In genomic region chr18:49560277-49561126, GRCh38 we compare ENCODE assay signal across 9 cellular contexts. TPM values are rescaled to one million over a fixed set of nuclear protein-coding genes. Genes with fewer than 3 reads are reported as not detected.
DNase-seq lines count a peak whose midpoint lies in the region; ATAC-seq, FAIRE-seq and TF ChIP-seq lines count a peak whose summit lies in the region.
"Had no signal": no experiment of that assay in that cellular context is flagged by ENCODE, and none has a peak within 500 bp of the region (broad histone marks: within the 10 kb centered on the region; RNA-seq: fewer than 3 reads in every experiment).

No MANE protein-coding gene starts in this region.

- no peak for TF ChIP-seq CTCF in fibroblast of pulmonary artery (IDR thresholded peaks at IDR 0.05; ENCODE audit: low read length, missing control alignments)

- H3K4me3 Mint-ChIP-seq in T-helper 2 cell treated with Interferon-gamma antibody and Interleukin-4, amounts not matched to agents 5 μg/mL and 100 μg/mL, for 36 hours = peak overlapping the region; percentile 75

- H3K4me3 ChIP-seq in SJCRH30 = peak overlapping the region; percentile 58
- peak overlapping the region; percentile 86 for H3K4me3 ChIP-seq in fibroblast of pulmonary artery (replicated peaks; ENCODE audit: low read depth, low read length)
- H3K4me3 ChIP-seq in trophoblast cell (ENCODE audit: low read depth, low read length) = no peak overlapping the region

- H3K9me3 ChIP-seq in SJCRH30 (replicated peaks) = no peaks in the 10 kb centered on the region
- H3K9me3 ChIP-seq in trophoblast cell (ENCODE audit: insufficient read depth, low read depth, low read length) = no peaks in the 10 kb centered on the region

- H3K18ac ChIP-seq in trophoblast cell (ENCODE audit: low read length) = no peak overlapping the region

- H3K4me1 ChIP-seq in SJCRH30 (peaks cover 7% of the 10 kb centered on the region; the same call in 1 of the 2 replicates), trophoblast cell (ENCODE audit: control insufficient read depth in 1 of 2, insufficient read depth in 2 of 2, low read length in 2 of 2) (peaks cover 23 to 34% of the 10 kb centered on the region in 2 experiments)

- no peak overlapping the region for H4K91ac ChIP-seq in trophoblast cell (ENCODE audit: low read depth, low read length)

- H3K27ac ChIP-seq in SJCRH30 = no peak overlapping the region
- no peak overlapping the region for H3K27ac ChIP-seq in trophoblast cell (ENCODE audit: low read depth, low read length)

- H4K8ac ChIP-seq in trophoblast cell (ENCODE audit: low read depth, low read length) = no peak overlapping the region

- no peak overlapping the region for H3K9ac ChIP-seq in trophoblast cell (ENCODE audit: low read length)

- peaks cover 15% of the 10 kb centered on the region for H3K4me1 Mint-ChIP-seq in T-helper 2 cell treated with Interferon-gamma antibody and Interleukin-4, amounts not matched to agents 5 μg/mL and 100 μg/mL, for 36 hours (ENCODE audit: low read depth)

- no peak for DNase-seq in T-helper 2 cell treated with Interferon-gamma antibody and Interleukin-4, amounts not matched to agents 5 μg/mL and 100 μg/mL, for 36 hours (ENCODE audit: low spot score)
- no peak for DNase-seq in T-helper 2 cell
- DNase-seq in SJCRH30 = no peak
- no peak for DNase-seq in fibroblast of pulmonary artery (ENCODE audit: low read depth)
- DNase-seq in trophoblast cell = peak in 1 of 2 donors; percentile 31
- no peak for DNase-seq in activated gamma-delta T cell (lab: John Stamatoyannopoulos, UW)
- DNase-seq in HTR-8/SVneo (ENCODE audit: insufficient read length, low spot score) = no peak

- H3K27me3 Mint-ChIP-seq in T-helper 2 cell treated with Interferon-gamma antibody and Interleukin-4, amounts not matched to agents 5 μg/mL and 100 μg/mL, for 36 hours (ENCODE audit: low read depth) = peaks cover 68% of the 10 kb centered on the region

- H3K4ac ChIP-seq in trophoblast cell (ENCODE audit: low read depth, low read length) = no peak overlapping the region

- no CpG with 5 or more reads among the region's 40 CpGs for WGBS in trophoblast cell (ENCODE audit: extremely low coverage, insufficient coverage, insufficient read length)

- H3K36me3 ChIP-seq in SJCRH30 (no peaks in the 10 kb centered on the region), trophoblast cell (ENCODE audit: control insufficient read depth in 1 of 2, insufficient read depth in 2 of 2, low read length in 2 of 2) (no peaks in the 10 kb centered on the region)

- no peak for ATAC-seq in GM19395 (IDR thresholded peaks at IDR 0.05; ENCODE audit: unreplicated experiment)

- FAIRE-seq in HTR-8/SVneo (lab: Jason Lieb, UNC) = no peak
- FAIRE-seq: TTC549 had no signal

- no peak overlapping the region for H3K27ac Mint-ChIP-seq in T-helper 2 cell treated with Interferon-gamma antibody and Interleukin-4, amounts not matched to agents 5 μg/mL and 100 μg/mL, for 36 hours

- H3K79me1 ChIP-seq in trophoblast cell (ENCODE audit: low read length) = peaks cover 9% of the 10 kb centered on the region

- no peaks in the 10 kb centered on the region for H3K79me2 ChIP-seq in trophoblast cell (ENCODE audit: control insufficient read depth, insufficient read depth, low read length, poor library complexity)

- H4K12ac ChIP-seq in trophoblast cell (ENCODE audit: low read depth, low read length) = no peak overlapping the region

- H3K23ac ChIP-seq in trophoblast cell (ENCODE audit: low read length) = no peak overlapping the region

- H3K14ac ChIP-seq in trophoblast cell (ENCODE audit: low read length) = no peak overlapping the region

- no peaks in the 10 kb centered on the region for H3K36me3 Mint-ChIP-seq in T-helper 2 cell treated with Interferon-gamma antibody and Interleukin-4, amounts not matched to agents 5 μg/mL and 100 μg/mL, for 36 hours (ENCODE audit: low read depth)

- no peaks in the 10 kb centered on the region for H3K9me3 Mint-ChIP-seq in T-helper 2 cell treated with Interferon-gamma antibody and Interleukin-4, amounts not matched to agents 5 μg/mL and 100 μg/mL, for 36 hours

- no peak overlapping the region for H2BK12ac ChIP-seq in trophoblast cell (ENCODE audit: low read length)

- H3K4me2 ChIP-seq in trophoblast cell (ENCODE audit: low read length) = peak overlapping the region; percentile 69

- H2BK120ac ChIP-seq in trophoblast cell (ENCODE audit: insufficient read depth, low read length, poor library complexity) = peak overlapping the region; percentile 29

- H2BK5ac ChIP-seq in trophoblast cell (ENCODE audit: low read depth, low read length, poor library complexity) = no peak overlapping the region

- no peak overlapping the region for H2AFZ ChIP-seq in trophoblast cell (ENCODE audit: insufficient read depth, low read length, poor library complexity)

- H2AK5ac ChIP-seq in trophoblast cell (ENCODE audit: low read length) = no peak overlapping the region

- H3K27me3 ChIP-seq in SJCRH30 = no peaks in the 10 kb centered on the region
- H3K27me3 ChIP-seq in trophoblast cell (ENCODE audit: insufficient read depth, low read length) = peaks cover 11% of the 10 kb centered on the region

RNA-seq across cellular contexts. Expression of gene LIPG, which starts 1.4 kb away (rescaled TPM):
- total RNA-seq in SJCRH30 (2014; rRNA removed; shearing (Covaris generic)) = 37.0 and 37.3 TPM in 2 replicates
- polyA plus RNA-seq in trophoblast cell (2013) = 23.9 and 24.8 TPM in 2 replicates
